ENCODE assay signal across 12 cellular contexts in the genomic region with DNA sequence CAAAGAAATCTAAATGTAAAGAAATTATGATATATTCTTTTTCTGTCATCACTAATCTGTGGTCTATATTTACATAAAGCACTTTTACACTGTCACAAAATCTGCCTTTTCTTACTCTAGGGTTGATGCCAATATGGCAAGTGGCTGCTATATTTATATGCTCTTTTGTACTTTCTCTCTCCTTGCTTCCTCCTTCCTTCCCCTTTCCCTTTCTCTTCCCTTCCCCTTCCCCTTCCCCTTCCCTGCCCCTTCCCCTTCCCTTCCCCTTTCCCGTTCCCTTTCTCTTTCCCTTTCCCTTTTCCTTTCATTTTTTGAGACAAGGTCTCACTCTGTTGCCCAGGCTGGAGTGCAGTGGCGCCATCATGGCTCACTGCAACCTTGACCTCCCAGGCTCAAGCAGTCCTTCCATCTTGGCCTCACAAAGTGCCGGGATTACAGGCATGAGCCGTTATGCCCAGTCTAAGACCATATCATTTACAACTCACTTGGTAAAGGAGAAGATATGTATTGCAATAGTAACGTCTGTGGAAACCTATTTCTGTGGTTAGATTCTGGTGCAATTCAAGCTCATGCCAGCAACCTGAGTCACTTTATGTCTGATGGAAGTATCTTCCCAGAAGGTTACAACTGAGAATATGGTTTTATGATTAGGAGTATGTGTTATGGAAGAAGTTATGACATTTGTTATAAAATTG. TPM values are rescaled to one million over a fixed set of nuclear protein-coding genes. Genes with fewer than 3 reads are reported as not detected.
DNase-seq lines count a peak whose midpoint lies in the region; ATAC-seq and TF ChIP-seq lines count a peak whose summit lies in the region.
"Had no signal": no experiment of that assay in that cellular context is flagged by ENCODE, and none has a peak within 500 bp of the region (broad histone marks: within the 10 kb centered on the region; RNA-seq: fewer than 3 reads in every experiment).

No MANE protein-coding gene starts in this region.

- no peaks in the 10 kb centered on the region for H4K20me1 ChIP-seq in osteoblast (ENCODE audit: insufficient read depth, low read length)

- H3K27me3 Mint-ChIP-seq in central memory CD8-positive, alpha-beta T cell: no peaks in the 10 kb centered on the region
- H3K27me3 Mint-ChIP-seq: stimulated activated naive CD8-positive, alpha-beta T cell treated with anti-CD3 and anti-CD28 coated beads, Interleukin-15, amount 100 ng/mL, for 72 hours had no signal

- H3K4me3 Mint-ChIP-seq in central memory CD8-positive, alpha-beta T cell: no peak overlapping the region
- H3K4me3 Mint-ChIP-seq: stimulated activated naive CD8-positive, alpha-beta T cell treated with anti-CD3 and anti-CD28 coated beads, Interleukin-15, amount 100 ng/mL, for 72 hours had no signal

- H3K4me1 ChIP-seq in osteoblast (ENCODE audit: insufficient read depth, low read length): no peaks in the 10 kb centered on the region

- DNase-seq in ELR (ENCODE audit: low read depth): peak; percentile 92
- peak; percentile 85 for DNase-seq in NOMO-1 treated with dmso at 0.1 percent for 144 hours (lab: John Stamatoyannopoulos, UW; ENCODE audit: unreplicated experiment)
- DNase-seq in central memory CD8-positive, alpha-beta T cell (ENCODE audit: low spot score in 2 of 2): no peak
- DNase-seq in osteoblast (ENCODE audit: insufficient read length, low spot score, missing footprints): peak; percentile 82
- no peak for DNase-seq in activated T-cell treated with anti-CD3 and anti-CD28 coated beads, Interleukin-2, amount 50 U/mL, for 48 hours
- DNase-seq in G401 (ENCODE audit: low spot score): no peak
- no peak for DNase-seq in coronary artery (ENCODE audit: low spot score)
- DNase-seq in DMS 273 (lab: John Stamatoyannopoulos, UW; ENCODE audit: unreplicated experiment): no peak
- DNase-seq: NCI-H526 treated with DMSO at 0.1 percent for 48 hours; stimulated activated CD4-positive, alpha-beta T cell treated with anti-CD3 and anti-CD28 coated beads, Interleukin-12 subunit alpha, Interleukin-12 subunit beta, amount 100 ng/mL, for 4 hours; stimulated activated naive CD8-positive, alpha-beta T cell treated with anti-CD3 and anti-CD28 coated beads, Interleukin-15, amount 100 ng/mL, for 72 hours had no signal

- H3K27me3 ChIP-seq in osteoblast (ENCODE audit: insufficient read depth, low read length): no peaks in the 10 kb centered on the region

- H3K79me2 ChIP-seq in osteoblast (ENCODE audit: insufficient read depth, low read length): no peaks in the 10 kb centered on the region

- H3K36me3 ChIP-seq in osteoblast (ENCODE audit: insufficient read depth, low read length): no peaks in the 10 kb centered on the region

- H3K4me3 ChIP-seq in osteoblast (ENCODE audit: insufficient read depth, low read length) (no peak overlapping the region), coronary artery (no peak overlapping the region)

- H2AFZ ChIP-seq in osteoblast (ENCODE audit: low read length): peak overlapping the region; percentile 49

- no peak for TF ChIP-seq CTCF in osteoblast (IDR thresholded peaks at IDR 0.05; ENCODE audit: extremely low read depth, low read depth, low read length)
- TF ChIP-seq CTCF in coronary artery (IDR thresholded peaks at IDR 0.05): no peak

- H3K36me3 Mint-ChIP-seq in central memory CD8-positive, alpha-beta T cell (ENCODE audit: insufficient read depth): peaks cover 6% of the 10 kb centered on the region

- in situ Hi-C loops in G401 (cut with HindIII; ENCODE audit: low sequenced_read_pairs): no loop called here

- no peaks in the 10 kb centered on the region for H3K9me3 Mint-ChIP-seq in central memory CD8-positive, alpha-beta T cell

- no peak for ATAC-seq in central memory CD8-positive, alpha-beta T cell (replicated peaks; ENCODE audit: extremely low read depth, poor library complexity, severe bottlenecking)
- ATAC-seq: stimulated activated naive CD8-positive, alpha-beta T cell treated with anti-CD3 and anti-CD28 coated beads, Interleukin-15, amount 100 ng/mL, for 72 hours had no signal

- H3K27ac ChIP-seq in osteoblast (ENCODE audit: low read depth, low read length) (peak overlapping the region; percentile 49), coronary artery (no peak overlapping the region)
- H3K27ac ChIP-seq: VCaP had no signal

- H3K9me3 ChIP-seq in osteoblast (ENCODE audit: low read depth, low read length): no peaks in the 10 kb centered on the region

- H3K27ac Mint-ChIP-seq in central memory CD8-positive, alpha-beta T cell (ENCODE audit: low read depth): peak overlapping the region; percentile 44
- H3K27ac Mint-ChIP-seq: stimulated activated naive CD8-positive, alpha-beta T cell treated with anti-CD3 and anti-CD28 coated beads, Interleukin-15, amount 100 ng/mL, for 72 hours had no signal

- peak overlapping the region; percentile 51 for H3K4me2 ChIP-seq in osteoblast (ENCODE audit: insufficient read depth, low read length)

- peaks cover 16% of the 10 kb centered on the region for H3K4me1 Mint-ChIP-seq in central memory CD8-positive, alpha-beta T cell

RNA-seq across cellular contexts. Expression of gene PLAC8, which starts 13.9 kb away (rescaled TPM):
- total RNA-seq in osteoblast: 0.59 and 0.72 TPM in 2 replicates
- 74.0 and 106 TPM in 2 replicates for total RNA-seq in G401 (2014; rRNA removed; shearing (Covaris generic))

Comparison
In these comparisons a context has a peak if more than half of its experiments do, and no peak if none do; other contexts are left out.
1. DNase-seq: peak in ELR (single experiment), NOMO-1 treated with dmso at 0.1 percent for 144 hours (single experiment) and osteoblast (single experiment); none in central memory CD8-positive, alpha-beta T cell (0 of 2), activated T-cell treated with anti-CD3 and anti-CD28 coated beads, Interleukin-2, amount 50 U/mL, for 48 hours (0 of 2), G401 (single experiment), coronary artery (single experiment) and DMS 273 (single experiment).
2. RNA of gene PLAC8, which starts 13.9 kb away (total RNA-seq): 74.0 to 106 TPM in G401; 0.59 to 0.72 TPM in osteoblast; every median in the first group is over 10 times any median in the second.